Comparison of ENCODE assay signal across 12 cellular contexts in genomic region chr17:55625516-55625915, GRCh38.
A peak's percentile ranks its signal among the peaks of the same experiment; 100 is the strongest.
DNase-seq lines count a peak whose midpoint lies in the region; ATAC-seq and TF ChIP-seq lines count a peak whose summit lies in the region.
"Had no signal": no experiment of that assay in that cellular context is flagged by ENCODE, and none has a peak within 500 bp of the region (broad histone marks: within the 10 kb centered on the region; RNA-seq: fewer than 3 reads in every experiment).

No MANE protein-coding gene starts in this region.

- H3K27me3 Mint-ChIP-seq in activated CD4-positive, alpha-beta T cell treated with anti-CD3 and anti-CD28 coated beads, Interleukin-2, amount 10 ng/mL, durations not matched to agents 24 days and 14 days = peaks cover 37% of the 10 kb centered on the region
- no peaks in the 10 kb centered on the region for H3K27me3 Mint-ChIP-seq in nephron (ENCODE audit: low read depth)

- peaks cover 13% of the 10 kb centered on the region for H3K4me1 Mint-ChIP-seq in activated CD4-positive, alpha-beta T cell treated with anti-CD3 and anti-CD28 coated beads, Interleukin-2, amount 10 ng/mL, durations not matched to agents 24 days and 14 days
- peaks cover 7% of the 10 kb centered on the region for H3K4me1 Mint-ChIP-seq in nephron

- no peak for DNase-seq in activated CD4-positive, alpha-beta T cell treated with anti-CD3 and anti-CD28 coated beads, Interleukin-2, amount 10 ng/mL, durations not matched to agents 24 days and 14 days
- DNase-seq in activated CD4-positive, alpha-beta T cell treated with anti-CD3 and anti-CD28 coated beads, Interleukin-2, amount 50 U/mL, for 1 hour = no peak
- no peak for DNase-seq in NCI-H1436 treated with DMSO at 0.1 percent for 48 hours (lab: John Stamatoyannopoulos, UW)
- no peak for DNase-seq in nucleus accumbens (lab: John Stamatoyannopoulos, UW)
- DNase-seq in head of caudate nucleus = no peak
- DNase-seq: activated B cell treated with CpG ODN at 0.5 μM for 24 hours, gastrocnemius medialis, left ventricle myocardium inferior had no signal

- H3K9me3 Mint-ChIP-seq in activated CD4-positive, alpha-beta T cell treated with anti-CD3 and anti-CD28 coated beads, Interleukin-2, amount 10 ng/mL, durations not matched to agents 24 days and 14 days = no peaks in the 10 kb centered on the region
- H3K9me3 Mint-ChIP-seq in nephron = peaks cover 12% of the 10 kb centered on the region

- peak overlapping the region; percentile 18 for H3K4me3 Mint-ChIP-seq in activated CD4-positive, alpha-beta T cell treated with anti-CD3 and anti-CD28 coated beads, Interleukin-2, amount 10 ng/mL, durations not matched to agents 24 days and 14 days
- no peak overlapping the region for H3K4me3 Mint-ChIP-seq in nephron
- H3K4me3 Mint-ChIP-seq: activated B cell treated with CpG ODN at 0.5 μM for 24 hours, IgD-negative memory B cell had no signal

- peak overlapping the region; percentile 30 for H3K27ac Mint-ChIP-seq in activated CD4-positive, alpha-beta T cell treated with anti-CD3 and anti-CD28 coated beads, Interleukin-2, amount 10 ng/mL, durations not matched to agents 24 days and 14 days
- peak overlapping the region; percentile 30 to 72 (median 38) for H3K27ac Mint-ChIP-seq in nephron
- H3K27ac Mint-ChIP-seq: activated B cell treated with CpG ODN at 0.5 μM for 24 hours, IgD-negative memory B cell had no signal

- H3K36me3 Mint-ChIP-seq in activated CD4-positive, alpha-beta T cell treated with anti-CD3 and anti-CD28 coated beads, Interleukin-2, amount 10 ng/mL, durations not matched to agents 24 days and 14 days (ENCODE audit: low read depth) = no peaks in the 10 kb centered on the region
- no peaks in the 10 kb centered on the region for H3K36me3 Mint-ChIP-seq in nephron (ENCODE audit: low read depth)
- H3K36me3 Mint-ChIP-seq: IgD-negative memory B cell had no signal

- ATAC-seq in GM21528 (IDR thresholded peaks at IDR 0.05; ENCODE audit: low FRiP score, unreplicated experiment) (peak; percentile 57), HG03280 (IDR thresholded peaks at IDR 0.05; ENCODE audit: unreplicated experiment) (peak; percentile 76)
- ATAC-seq: gastrocnemius medialis had no signal

- TF ChIP-seq CTCF in nephron (IDR thresholded peaks at IDR 0.05; ENCODE audit: unreplicated experiment in 3 of 3) = no peak

- intact Hi-C loops in activated CD4-positive, alpha-beta T cell treated with anti-CD3 and anti-CD28 coated beads, Interleukin-2, amount 10 ng/mL, durations not matched to agents 24 days and 14 days (cut with micrococcal nuclease) = no loop called here
- intact Hi-C loops in head of caudate nucleus (cut with DNase I) = no loop called here
